Comparison of ENCODE assay signal across 1 cellular context in the genomic region with DNA sequence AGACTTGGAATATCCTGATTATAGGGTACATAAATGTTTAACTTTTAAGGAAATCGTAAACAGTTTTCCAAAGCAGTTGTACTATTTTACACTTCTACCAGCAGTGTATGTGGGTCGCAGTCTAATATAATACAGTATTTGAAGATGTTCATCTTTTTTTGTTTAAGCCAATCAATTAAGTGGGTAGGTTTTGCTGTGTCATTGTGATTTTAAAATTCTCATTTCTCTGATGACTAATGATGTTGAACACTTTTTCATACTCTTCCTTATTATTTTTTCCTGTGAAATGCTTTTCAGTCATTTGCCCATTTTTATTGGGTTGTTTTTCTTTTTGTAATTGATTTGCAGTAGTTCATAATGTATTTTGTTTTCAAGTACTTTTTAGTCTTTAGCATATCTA.
TF ChIP-seq lines count a peak whose summit lies in the region.

No MANE protein-coding gene starts in this region.

TF ChIP-seq in A549, 52 proteins besides CTCF, POLR2A, EP300 and RAD21 (continued from another document):
- TF ChIP-seq, protein P1, sequence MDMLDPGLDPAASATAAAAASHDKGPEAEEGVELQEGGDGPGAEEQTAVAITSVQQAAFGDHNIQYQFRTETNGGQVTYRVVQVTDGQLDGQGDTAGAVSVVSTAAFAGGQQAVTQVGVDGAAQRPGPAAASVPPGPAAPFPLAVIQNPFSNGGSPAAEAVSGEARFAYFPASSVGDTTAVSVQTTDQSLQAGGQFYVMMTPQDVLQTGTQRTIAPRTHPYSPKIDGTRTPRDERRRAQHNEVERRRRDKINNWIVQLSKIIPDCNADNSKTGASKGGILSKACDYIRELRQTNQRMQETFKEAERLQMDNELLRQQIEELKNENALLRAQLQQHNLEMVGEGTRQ (IDR thresholded peaks at IDR 0.05): no peak
- TF ChIP-seq HMGXB4 (CRISPR knock-in tag; IDR thresholded peaks at IDR 0.05; ENCODE audit: borderline replicate concordance): no peak
- no peak for TF ChIP-seq BCL3 (IDR thresholded peaks at IDR 0.05)
- no peak for TF ChIP-seq BHLHE40 (IDR thresholded peaks at IDR 0.05; ENCODE audit: low read depth, low read length)
TF ChIP-seq in A549: peak in this region for 2.
